In the genomic region with DNA sequence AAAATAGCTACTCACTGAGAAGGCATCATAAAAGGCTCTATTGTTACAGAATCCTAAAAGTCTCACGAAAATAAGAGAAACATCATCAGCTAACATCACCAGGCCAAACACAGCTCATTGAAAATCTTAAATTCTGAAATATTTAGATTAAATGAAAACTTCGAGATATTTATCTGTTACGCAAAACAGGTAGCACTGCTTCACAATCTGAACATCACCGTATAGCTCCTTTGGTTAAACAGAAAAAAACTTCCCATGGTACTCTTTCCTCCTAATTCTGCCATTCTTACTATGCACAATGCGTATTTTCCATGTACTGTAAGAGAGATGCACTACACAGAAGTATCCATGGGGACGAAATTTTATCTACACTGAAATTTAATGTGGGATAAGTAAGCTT, we compare ENCODE assay signal across 9 cellular contexts. TPM values are rescaled to one million over a fixed set of nuclear protein-coding genes. Genes with fewer than 3 reads are reported as not detected.
DNase-seq lines count a peak whose midpoint lies in the region; TF ChIP-seq lines count a peak whose summit lies in the region.
"Had no signal": no experiment of that assay in that cellular context is flagged by ENCODE, and none has a peak within 500 bp of the region (broad histone marks: within the 10 kb centered on the region; RNA-seq: fewer than 3 reads in every experiment).

No MANE protein-coding gene starts in this region.

- H3K27ac Mint-ChIP-seq in Calu3 (ENCODE audit: unreplicated experiment) = peak overlapping the region; percentile 87

- intact Hi-C loops in Calu3 (cut with micrococcal nuclease; ENCODE audit: unreplicated experiment) = loop anchor here (5.0 kb wide), 1 partner anchor 53 kb away; no protein-coding TSS in a partner anchor

- peaks cover 39% of the 10 kb centered on the region for H3K36me3 Mint-ChIP-seq in Calu3 (ENCODE audit: insufficient read depth, unreplicated experiment)

- H3K4me1 Mint-ChIP-seq in Calu3 (ENCODE audit: low read depth, unreplicated experiment) = peaks cover 34% of the 10 kb centered on the region

- H3K36me3 ChIP-seq in osteoblast (ENCODE audit: insufficient read depth, low read length) = no peaks in the 10 kb centered on the region

- DNase-seq in Calu3 (no peak), NAMALWA (ENCODE audit: low spot score) (peak; percentile 52), coronary artery (ENCODE audit: low spot score) (no peak), osteoblast (ENCODE audit: insufficient read length, low spot score, missing footprints) (peak; percentile 64), dermis blood vessel endothelial cell (no peak), NCI-H128 (lab: John Stamatoyannopoulos, UW; ENCODE audit: unreplicated experiment) (no peak)
- DNase-seq in activated CD4-positive, alpha-beta T cell treated with anti-CD3 and anti-CD28 coated beads, Interleukin-2, amount 50 U/mL, for 48 hours = no peak
- no peak for DNase-seq in activated CD8-positive, alpha-beta memory T cell treated with anti-CD3 and anti-CD28 coated beads, Interleukin-2, amount 50 U/mL, for 4 hours
- DNase-seq: NCI-H2029 treated with DMSO at 0.1 percent for 48 hours had no signal

- TF ChIP-seq CTCF in Calu3 (IDR thresholded peaks at IDR 0.05; ENCODE audit: unreplicated experiment) (no peak), coronary artery (IDR thresholded peaks at IDR 0.05) (no peak), osteoblast (IDR thresholded peaks at IDR 0.05; ENCODE audit: extremely low read depth, low read depth, low read length) (no peak)

- H3K27me3 Mint-ChIP-seq in Calu3 (ENCODE audit: unreplicated experiment) = no peaks in the 10 kb centered on the region

- no peak overlapping the region for H2AFZ ChIP-seq in osteoblast (ENCODE audit: low read length)

- H3K79me2 ChIP-seq in osteoblast (ENCODE audit: insufficient read depth, low read length) = peaks cover 57% of the 10 kb centered on the region

- peaks cover 4% of the 10 kb centered on the region for H3K4me1 ChIP-seq in osteoblast (ENCODE audit: insufficient read depth, low read length)

- peaks cover 3% of the 10 kb centered on the region for H3K27me3 ChIP-seq in osteoblast (ENCODE audit: insufficient read depth, low read length)

- peak overlapping the region; percentile 92 for H3K4me2 ChIP-seq in osteoblast (ENCODE audit: insufficient read depth, low read length)

- CTCF ChIA-PET in Calu3 (lab: Charles Lee) = interaction anchor here (1.1 kb wide), 1 partner anchor 45 kb away, joined by 3 read pairs; no protein-coding TSS in a partner anchor

- no TSS peak for BruUV-seq in Calu3 (replicated peaks; lab: Mats Ljungman, UMichigan)

- H3K4me3 Mint-ChIP-seq in Calu3 (ENCODE audit: low read depth, unreplicated experiment) = peak overlapping the region; percentile 93

- H4K20me1 ChIP-seq in osteoblast (ENCODE audit: insufficient read depth, low read length) = peaks cover 7% of the 10 kb centered on the region

- H3K9me3 Mint-ChIP-seq in Calu3 (ENCODE audit: low read depth, unreplicated experiment) = no peaks in the 10 kb centered on the region

- H3K27ac ChIP-seq in coronary artery = no peak overlapping the region
- no peak overlapping the region for H3K27ac ChIP-seq in osteoblast (ENCODE audit: low read depth, low read length)

- no peaks in the 10 kb centered on the region for H3K9me3 ChIP-seq in osteoblast (ENCODE audit: low read depth, low read length)

- H3K4me3 ChIP-seq in coronary artery (peak overlapping the region; percentile 97), osteoblast (ENCODE audit: insufficient read depth, low read length) (peak overlapping the region; percentile 96)

RNA-seq across cellular contexts. Expression of a gene that starts 2.1 kb away (rescaled TPM):
- total RNA-seq in Calu3 (2022) = 26.2 and 27.0 TPM in 2 replicates
- 38.0 TPM in 2 replicates for total RNA-seq in osteoblast
- total RNA-seq in dermis blood vessel endothelial cell = 11.1 and 13.7 TPM in 2 replicates

Comparison
In these comparisons a context has a peak if more than half of its experiments do, and no peak if none do; other contexts are left out.
1. DNase-seq: peak in NAMALWA (single experiment) and osteoblast (single experiment); none in Calu3 (single experiment), coronary artery (single experiment), dermis blood vessel endothelial cell (single experiment), NCI-H128 (single experiment), activated CD4-positive, alpha-beta T cell treated with anti-CD3 and anti-CD28 coated beads, Interleukin-2, amount 50 U/mL, for 48 hours (0 of 2) and activated CD8-positive, alpha-beta memory T cell treated with anti-CD3 and anti-CD28 coated beads, Interleukin-2, amount 50 U/mL, for 4 hours (single experiment).